Comparison of ENCODE assay signal across 16 cellular contexts in genomic region chr4:188374870-188375269, GRCh38.
DNase-seq lines count a peak whose midpoint lies in the region; ATAC-seq, FAIRE-seq and TF ChIP-seq lines count a peak whose summit lies in the region.
"Had no signal": no experiment of that assay in that cellular context is flagged by ENCODE, and none has a peak within 500 bp of the region (broad histone marks: within the 10 kb centered on the region; RNA-seq: fewer than 3 reads in every experiment).

No MANE protein-coding gene starts in this region.

- H3K9me3 ChIP-seq in upper lobe of right lung (no peaks in the 10 kb centered on the region), vagina (no peaks in the 10 kb centered on the region)
- H3K9me3 ChIP-seq: Caco-2, HAP-1 had no signal

- peak; percentile 28 for FAIRE-seq in HTR-8/SVneo (lab: Jason Lieb, UNC)
- FAIRE-seq: GM12892, H1 had no signal

- no peak for TF ChIP-seq POLR2A in vagina (IDR thresholded peaks at IDR 0.05)

- intact Hi-C loops in upper lobe of right lung (cut with DNase I) (no loop called here), vagina (cut with DNase I) (no loop called here)

- no peaks in the 10 kb centered on the region for H3K4me1 ChIP-seq in upper lobe of right lung
- no peaks in the 10 kb centered on the region for H3K4me1 ChIP-seq in vagina

- H3K27ac ChIP-seq in upper lobe of right lung (no peak overlapping the region), vagina (no peak overlapping the region)
- H3K27ac ChIP-seq: 22Rv1, HL-60 had no signal

- H3K36me3 ChIP-seq in upper lobe of right lung: no peaks in the 10 kb centered on the region
- no peaks in the 10 kb centered on the region for H3K36me3 ChIP-seq in vagina
- H3K36me3 ChIP-seq: HAP-1 had no signal

- H3K4me3 ChIP-seq in upper lobe of right lung (no peak overlapping the region), vagina (no peak overlapping the region)
- H3K4me3 ChIP-seq: HAP-1 had no signal

- H3K27me3 ChIP-seq in upper lobe of right lung (no peaks in the 10 kb centered on the region), vagina (no peaks in the 10 kb centered on the region)

- TF ChIP-seq CTCF in upper lobe of right lung (IDR thresholded peaks at IDR 0.05): no peak
- no peak for TF ChIP-seq CTCF in vagina (IDR thresholded peaks at IDR 0.05)

- ATAC-seq in upper lobe of right lung (peak; percentile 79), HG02970 (IDR thresholded peaks at IDR 0.05; ENCODE audit: low FRiP score, unreplicated experiment) (no peak)
- ATAC-seq: CD8-positive, alpha-beta T cell had no signal

- peak; percentile 24 for DNase-seq in NCI-H2029 (lab: John Stamatoyannopoulos, UW)
- DNase-seq in NCI-H2029 treated with DMSO at 0.1 percent for 48 hours (lab: John Stamatoyannopoulos, UW): no peak
- no peak for DNase-seq in HTR-8/SVneo (ENCODE audit: insufficient read length, low spot score)
- peak; percentile 2 for DNase-seq in left kidney (ENCODE audit: low read depth, low spot score)
- no peak for DNase-seq in upper lobe of right lung
- no peak for DNase-seq in vagina (ENCODE audit: extremely low spot score in 2 of 2)
- DNase-seq: Caco-2; CD8-positive, alpha-beta T cell; DND-41; GDM1 had no signal

Comparison
In these comparisons a context has a peak if more than half of its experiments do, and no peak if none do; other contexts are left out.
1. DNase-seq: peak in NCI-H2029 (single experiment) and left kidney (single experiment); none in NCI-H2029 treated with DMSO at 0.1 percent for 48 hours (single experiment), HTR-8/SVneo (single experiment), upper lobe of right lung (single experiment) and vagina (0 of 2).